Comparison of ENCODE assay signal across 26 cellular contexts in the genomic region with DNA sequence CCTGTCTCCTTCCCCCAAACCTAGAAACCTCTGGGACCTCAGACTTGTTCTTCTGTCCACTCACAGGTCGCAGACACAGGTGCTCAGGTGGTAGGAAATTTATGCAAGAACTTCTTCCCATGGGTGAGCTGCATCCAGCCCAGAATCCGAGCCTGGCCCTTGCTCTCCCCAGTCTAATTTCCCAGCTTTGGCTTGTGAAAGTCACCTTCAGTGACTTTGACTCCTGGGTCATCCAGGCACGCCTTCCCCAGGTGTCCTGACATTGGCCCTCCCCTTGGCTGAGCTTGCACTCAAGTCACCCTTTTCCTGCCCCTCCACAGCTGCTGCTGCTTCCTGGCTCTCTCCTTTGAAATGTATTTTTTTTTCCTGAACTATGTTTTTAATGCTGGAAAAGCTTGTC. TPM values are rescaled to one million over a fixed set of nuclear protein-coding genes. Genes with fewer than 3 reads are reported as not detected.
DNase-seq lines count a peak whose midpoint lies in the region; ATAC-seq, FAIRE-seq and TF ChIP-seq lines count a peak whose summit lies in the region.
"Had no signal": no experiment of that assay in that cellular context is flagged by ENCODE, and none has a peak within 500 bp of the region (broad histone marks: within the 10 kb centered on the region; RNA-seq: fewer than 3 reads in every experiment).

No MANE protein-coding gene starts in this region.

- no peak for TF ChIP-seq POLR2A in H1 (IDR thresholded peaks at IDR 0.05; ENCODE audit: control extremely low read depth in 1 of 2, low read depth in 2 of 2, low read length in 2 of 2)

- TF ChIP-seq EP300 in H1 (IDR thresholded peaks at IDR 0.05; ENCODE audit: borderline replicate concordance in 1 of 2, low read depth in 2 of 2, low read length in 2 of 2), result no peak

- H2AK5ac ChIP-seq in H9 (ENCODE audit: insufficient read length, low read length) (no peak overlapping the region), H1 (ENCODE audit: low read depth, low read length) (no peak overlapping the region)

- TF ChIP-seq RAD21 in H1 (IDR thresholded peaks at IDR 0.05 in 1 of 2, conservative IDR thresholded peaks at IDR 0.05 in 1 of 2; ENCODE audit: low read depth in 2 of 2, low read length in 2 of 2), result no peak

- H3K18ac ChIP-seq in H9 (ENCODE audit: insufficient read length, low read depth, low read length) (no peak overlapping the region), H1 (ENCODE audit: extremely low read depth, low read length) (no peak overlapping the region; the same call in 1 of the 2 replicates)

- no peak overlapping the region for H3K14ac ChIP-seq in H9 (ENCODE audit: insufficient read depth, low read length)
- H3K14ac ChIP-seq in H1 (ENCODE audit: insufficient read length), result no peak overlapping the region

- no peak for FAIRE-seq in H1 (lab: Jason Lieb, UNC)
- FAIRE-seq: endothelial cell of umbilical vein, G401.6, HepG2, pancreas had no signal

- H3K4me3 ChIP-seq in H1 (ENCODE audit: extremely low read depth in 1 of 4, insufficient read depth in 2 of 4, low read depth in 3 of 4, low read length in 4 of 4), result no peak overlapping the region
- H3K4me3 ChIP-seq in psoas muscle, result peak overlapping the region; percentile 27
- H3K4me3 ChIP-seq: adrenal gland, body of pancreas, pancreas, right atrium auricular region, smooth muscle cell had no signal

- H3K79me1 ChIP-seq in H9 (ENCODE audit: insufficient read depth, low read depth, low read length, poor library complexity, severe bottlenecking) (no peaks in the 10 kb centered on the region), H1 (ENCODE audit: low read depth, low read length) (peaks cover 3% of the 10 kb centered on the region)

- H3K56ac ChIP-seq in H9 (ENCODE audit: insufficient read length, low read depth, low read length), result no peak overlapping the region
- no peak overlapping the region for H3K56ac ChIP-seq in H1 (replicated peaks; ENCODE audit: insufficient read length, low read depth, low read length)

- H3K4ac ChIP-seq in H9 (ENCODE audit: low read depth, low read length) (no peak overlapping the region), H1 (replicated peaks; ENCODE audit: insufficient read length, low read depth, low read length) (no peak overlapping the region)

- H2BK5ac ChIP-seq in H9 (ENCODE audit: insufficient read length, low read length) (no peak overlapping the region), H1 (ENCODE audit: low read depth, low read length) (no peak overlapping the region)

- H3K23ac ChIP-seq in H9 (ENCODE audit: insufficient read length, low read depth, low read length), result no peak overlapping the region
- H3K23ac ChIP-seq in H1 (ENCODE audit: insufficient read length), result no peak overlapping the region

- H4K5ac ChIP-seq in H9 (ENCODE audit: insufficient read length, low read depth, low read length) (no peak overlapping the region), H1 (ENCODE audit: insufficient read length, low read depth, low read length) (no peak overlapping the region)

- H3K9me3 Mint-ChIP-seq in H9, result no peaks in the 10 kb centered on the region
- H3K9me3 Mint-ChIP-seq: activated CD4-positive, alpha-beta memory T cell treated with anti-CD3 and anti-CD28 coated beads for 36 hours; activated naive CD4-positive, alpha-beta T cell treated with anti-CD3 and anti-CD28 coated beads, Interleukin-2, amount 10 ng/mL, durations not matched to agents 7 days and 5 days; nephron; stimulated activated naive CD8-positive, alpha-beta T cell treated with anti-CD3 and anti-CD28 coated beads, Interleukin-15, Interleukin-2, amounts not matched to agents 100 ng/mL and 50 ng/mL, for 24 hours had no signal

- CTCF ChIA-PET in H1 (lab: Charles Lee; ENCODE audit: partially characterized antibody), result interaction anchor here (0.7 to 4.6 kb wide), 14 partner anchors 10 to 189 kb away, joined by 3 to 25 read pairs (median 4); a partner anchor contains a TSS

- H3K9me3 ChIP-seq in H9 (ENCODE audit: control insufficient read depth, low read depth, low read length), result no peaks in the 10 kb centered on the region
- H3K9me3 ChIP-seq in H1 (ENCODE audit: insufficient read depth in 2 of 2, low read depth in 1 of 2, low read length in 1 of 2), result no peaks in the 10 kb centered on the region
- no peaks in the 10 kb centered on the region for H3K9me3 ChIP-seq in psoas muscle
- H3K9me3 ChIP-seq: adrenal gland, body of pancreas, pancreas, right atrium auricular region had no signal

- H3K79me2 ChIP-seq in H9 (ENCODE audit: insufficient read depth, low read length), result no peaks in the 10 kb centered on the region
- H3K79me2 ChIP-seq in H1 (ENCODE audit: control insufficient read depth in 1 of 2, insufficient read depth in 2 of 2, low read length in 2 of 2), result 0 out of 4 replicates have a peak, but pooled peaks cover 0 to 4% of the 10 kb centered on the region in 2 experiments

- H3K27ac ChIP-seq in H9 (ENCODE audit: insufficient read length, low read depth, low read length) (no peak overlapping the region), H1 (ENCODE audit: low read depth, low read length) (no peak overlapping the region), psoas muscle (no peak overlapping the region), foreskin keratinocyte (no peak overlapping the region)
- H3K27ac ChIP-seq: body of pancreas, pancreas, right atrium auricular region had no signal

- H3K27me3 Mint-ChIP-seq in H9 (ENCODE audit: low read depth), result no peaks in the 10 kb centered on the region
- H3K27me3 Mint-ChIP-seq: activated CD4-positive, alpha-beta memory T cell treated with anti-CD3 and anti-CD28 coated beads for 36 hours; activated naive CD4-positive, alpha-beta T cell treated with anti-CD3 and anti-CD28 coated beads, Interleukin-2, amount 10 ng/mL, durations not matched to agents 7 days and 5 days; stimulated activated naive CD8-positive, alpha-beta T cell treated with anti-CD3 and anti-CD28 coated beads, Interleukin-15, Interleukin-2, amounts not matched to agents 100 ng/mL and 50 ng/mL, for 24 hours had no signal

- no peaks in the 10 kb centered on the region for H3K23me2 ChIP-seq in H9 (ENCODE audit: insufficient read length, low read depth, low read length, poor library complexity, severe bottlenecking)
- no peaks in the 10 kb centered on the region for H3K23me2 ChIP-seq in H1 (ENCODE audit: low read depth, low read length)

- no peak overlapping the region for H2BK12ac ChIP-seq in H9 (ENCODE audit: insufficient read length, low read depth, low read length)
- H2BK12ac ChIP-seq in H1 (ENCODE audit: low read depth, low read length), result no peak overlapping the region

- no CpG with 5 or more reads among the region's 3 CpGs for WGBS in H9 (ENCODE audit: extremely low coverage, insufficient read length, low lambda C conversion rate)
- 81% methylated on average over 3 of the region's 3 CpGs; no CpG with 5 or more reads in 1 of the 2 experiments for WGBS in H1 (ENCODE audit: extremely low coverage in 1 of 2, insufficient coverage in 1 of 2, insufficient read length in 1 of 2, insufficient replicate concordance in 2 of 2, low coverage in 1 of 2, low lambda C conversion rate in 2 of 2, missing lambda C conversion rate in 1 of 2), 2 experiments
- 61 to 73% (median 64%) methylated on average over 3 of the region's 3 CpGs for WGBS in psoas muscle, 3 donors

- no peak overlapping the region for H4K91ac ChIP-seq in H9 (ENCODE audit: insufficient read length, low read depth, low read length)
- no peak overlapping the region for H4K91ac ChIP-seq in H1 (replicated peaks; ENCODE audit: insufficient read length, low read length)

- H2BK20ac ChIP-seq in H9 (ENCODE audit: low read depth, low read length, poor library complexity, severe bottlenecking) (no peak overlapping the region), H1 (ENCODE audit: low read length) (no peak overlapping the region)

- H3K27ac Mint-ChIP-seq in H9, result peak overlapping the region in 2 of 3 experiments; percentile 21 to 60; a peak in 2 of 7 replicates
- H3K27ac Mint-ChIP-seq: activated CD4-positive, alpha-beta memory T cell treated with anti-CD3 and anti-CD28 coated beads for 36 hours; activated naive CD4-positive, alpha-beta T cell treated with anti-CD3 and anti-CD28 coated beads, Interleukin-2, amount 10 ng/mL, durations not matched to agents 7 days and 5 days; stimulated activated naive CD8-positive, alpha-beta T cell treated with anti-CD3 and anti-CD28 coated beads, Interleukin-15, Interleukin-2, amounts not matched to agents 100 ng/mL and 50 ng/mL, for 24 hours had no signal

- peaks cover 6 to 10% of the 10 kb centered on the region in 2 experiments for H3K4me1 Mint-ChIP-seq in H9

- H3K27me3 ChIP-seq in H9 (ENCODE audit: insufficient read depth, low read length), result no peaks in the 10 kb centered on the region
- no peaks in the 10 kb centered on the region for H3K27me3 ChIP-seq in H1 (replicated peaks in 1 of 4; ENCODE audit: control insufficient read depth in 3 of 4, extremely low read depth in 1 of 4, insufficient read depth in 3 of 4, low read length in 3 of 4)
- no peaks in the 10 kb centered on the region for H3K27me3 ChIP-seq in psoas muscle (ENCODE audit: insufficient read depth in 3 of 3, low read length in 2 of 3)
- no peaks in the 10 kb centered on the region for H3K27me3 ChIP-seq in foreskin keratinocyte
- H3K27me3 ChIP-seq: adrenal gland, body of pancreas, pancreas, right atrium auricular region had no signal

- no peak overlapping the region for H3K4me2 ChIP-seq in H9 (ENCODE audit: insufficient read depth, insufficient read length, low read length)
- peak overlapping the region; percentile 14 to 57; a peak in 3 of 4 replicates for H3K4me2 ChIP-seq in H1 (ENCODE audit: insufficient read depth in 1 of 2, low read depth in 2 of 2, low read length in 2 of 2)
- H3K4me2 ChIP-seq: smooth muscle cell had no signal

- H3K4me1 ChIP-seq in H9 (ENCODE audit: insufficient read depth, low read length) (no peaks in the 10 kb centered on the region), H1 (replicated peaks in 1 of 4; ENCODE audit: control insufficient read depth in 3 of 4, insufficient read depth in 4 of 4, low read length in 3 of 4) (peaks cover 0 to 5% (median 4%) of the 10 kb centered on the region in 4 experiments; a peak in 3 of 7 replicates), psoas muscle (peaks cover 67% of the 10 kb centered on the region), foreskin keratinocyte (no peaks in the 10 kb centered on the region)

- peaks cover 0 to 23% (median 18%) of the 10 kb centered on the region in 3 experiments; a peak in 5 of 7 replicates for H3K36me3 Mint-ChIP-seq in H9 (ENCODE audit: insufficient read depth in 1 of 3, low read depth in 3 of 3)

- H2AFZ ChIP-seq in H9 (ENCODE audit: low read length) (no peak overlapping the region), H1 (ENCODE audit: low read length) (no peak overlapping the region)

- H3K36me3 ChIP-seq in H1 (ENCODE audit: control insufficient read depth in 2 of 4, insufficient read depth in 4 of 4, low read length in 3 of 4) (peaks cover 3 to 10% (median 6%) of the 10 kb centered on the region in 4 experiments; a peak in 4 of 8 replicates), psoas muscle (ENCODE audit: insufficient read depth in 1 of 2, low read depth in 1 of 2) (peaks cover 0 to 57% of the 10 kb centered on the region in 2 donors)

- H3K9ac ChIP-seq in H9 (ENCODE audit: extremely low read depth, insufficient read length, low read length) (no peak overlapping the region), H1 (replicated peaks in 1 of 4; ENCODE audit: extremely low read depth in 1 of 4, low read depth in 3 of 4, low read length in 3 of 4) (no peak overlapping the region)

- H2BK120ac ChIP-seq in H9 (ENCODE audit: low read depth, low read length, poor library complexity, severe bottlenecking), result no peak overlapping the region
- H2BK120ac ChIP-seq in H1 (replicated peaks; ENCODE audit: low read depth, low read length), result no peak overlapping the region

- H4K20me1 ChIP-seq in H9 (ENCODE audit: control insufficient read depth, insufficient read depth, insufficient read length) (no peaks in the 10 kb centered on the region), H1 (replicated peaks in 1 of 2; ENCODE audit: control insufficient read depth in 1 of 2, insufficient read depth in 2 of 2, low read length in 2 of 2) (peaks cover 0 to 10% of the 10 kb centered on the region in 2 experiments)

- no peak overlapping the region for H2BK15ac ChIP-seq in H9 (ENCODE audit: low read depth, low read length)
- H2BK15ac ChIP-seq in H1 (ENCODE audit: low read length), result no peak overlapping the region

- TF ChIP-seq CTCF in H9 (conservative IDR thresholded peaks at IDR 0.05) (no peak), H1 (IDR thresholded peaks at IDR 0.05; ENCODE audit: control extremely low read depth in 1 of 3, insufficient read depth in 1 of 3, low read depth in 1 of 3, low read length in 3 of 3) (no peak), psoas muscle (IDR thresholded peaks at IDR 0.05) (no peak), foreskin keratinocyte (conservative IDR thresholded peaks at IDR 0.05) (no peak)

- no peak overlapping the region for H4K8ac ChIP-seq in H9 (replicated peaks; ENCODE audit: insufficient read length, low read depth, low read length)
- no peak overlapping the region for H4K8ac ChIP-seq in H1 (ENCODE audit: extremely low read depth, insufficient read depth, low read length)

- ATAC-seq in psoas muscle (no peak), foreskin keratinocyte (no peak), HG03520 (IDR thresholded peaks at IDR 0.05; ENCODE audit: unreplicated experiment) (no peak)
- ATAC-seq: activated CD4-positive, CD25-positive, alpha-beta regulatory T cell treated with anti-CD3 and anti-CD28 coated beads, Interleukin-2, amount 50 U/mL, for 24 hours; body of pancreas; HepG2; Panc1 had no signal

- no peak for DNase-seq in H9
- peak; percentile 36 for DNase-seq in NCI-H2227 treated with DMSO at 0.1 percent for 48 hours (lab: John Stamatoyannopoulos, UW)
- DNase-seq in H1 (ENCODE audit: low read depth in 1 of 2, low spot score in 2 of 2), result no peak
- no peak for DNase-seq in psoas muscle
- DNase-seq in activated CD4-positive, alpha-beta T cell treated with anti-CD3 and anti-CD28 coated beads for 1 hour, result no peak
- DNase-seq in foreskin keratinocyte, result no peak
- DNase-seq: activated CD4-positive, alpha-beta memory T cell treated with anti-CD3 and anti-CD28 coated beads for 36 hours; activated naive CD4-positive, alpha-beta T cell treated with anti-CD3 and anti-CD28 coated beads, Interleukin-2, amount 10 ng/mL, durations not matched to agents 7 days and 5 days; DMS153; NCI-H146; NCI-H526 treated with DMSO at 0.1 percent for 48 hours; SHP77; T-helper 2 cell had no signal

- no peak overlapping the region for H3K4me3 Mint-ChIP-seq in H9
- H3K4me3 Mint-ChIP-seq: activated CD4-positive, alpha-beta memory T cell treated with anti-CD3 and anti-CD28 coated beads for 36 hours; activated naive CD4-positive, alpha-beta T cell treated with anti-CD3 and anti-CD28 coated beads, Interleukin-2, amount 10 ng/mL, durations not matched to agents 7 days and 5 days; nephron; stimulated activated naive CD8-positive, alpha-beta T cell treated with anti-CD3 and anti-CD28 coated beads, Interleukin-15, Interleukin-2, amounts not matched to agents 100 ng/mL and 50 ng/mL, for 24 hours had no signal

- no peak overlapping the region for H3T11ph ChIP-seq in H9 (ENCODE audit: low read length)

- POLR2A ChIA-PET in H1 (lab: Charles Lee; ENCODE audit: partially characterized antibody), result interaction anchor here (0.9 to 2.1 kb wide), 7 partner anchors 10 to 190 kb away, joined by 3 to 10 read pairs (median 4); a partner anchor contains a TSS

- intact Hi-C loops in psoas muscle (cut with DNase I), result no loop called here

RNA-seq across cellular contexts. Expression of a gene that starts 6.6 kb away (rescaled TPM):
- total RNA-seq in H9 (2021) (22.0 and 24.5 TPM in 2 replicates), psoas muscle (100 to 1,000 TPM in 3 of 4 donors, 10 to 100 TPM in 1; 92.4 to 140 (median 108) TPM), foreskin keratinocyte (30.1 and 32.9 TPM in 2 replicates)
- total RNA-seq in H1 (2021; fragmentation: NEBNext Ultra II Directional; extraction: Animal tissue kit (Norgen Biotek cat#: 25700)), result 20.7 and 23.0 TPM in 2 replicates
- polyA plus RNA-seq in H1 (2011; rRNA removed) (27.0 and 29.4 TPM in 2 replicates), psoas muscle (10 to 100 TPM; 26.8 to 93.0 (median 41.5) TPM), foreskin keratinocyte (23.6 and 25.9 TPM in 2 replicates)
- 21.9 TPM for polyA plus RNA-seq in H1 (2011; cell fraction: cytosol; rRNA removed)
- 39.3 TPM for polyA plus RNA-seq in H1 (2011; cell fraction: nucleus; rRNA removed)
- 17.0 to 24.3 TPM (median 21.8 TPM) in 4 replicates for polyA plus RNA-seq in H1 (2012, experiment 1 of 2)
- 28.0 TPM for polyA plus RNA-seq in H1 (2012, experiment 2 of 2)
- 10.8 TPM for polyA plus RNA-seq in H1 (2013, experiment 1 of 2)
- polyA plus RNA-seq in H1 (2013, experiment 2 of 2), result 10.3 TPM
- 47.8 and 49.9 TPM in 2 replicates for polyA minus RNA-seq in H1 (2011; rRNA and poly(A)+ RNA removed)
- polyA minus RNA-seq in H1 (2011; cell fraction: cytosol; rRNA and poly(A)+ RNA removed), result 19.0 TPM
- polyA minus RNA-seq in H1 (2011; cell fraction: nucleus; rRNA and poly(A)+ RNA removed), result 22.4 TPM

RNA-seq across cellular contexts. Expression of a gene that starts 16.4 kb away (rescaled TPM):
- total RNA-seq in H9 (2021) (74.4 and 79.6 TPM in 2 replicates), psoas muscle (10 to 100 TPM; 37.8 to 62.9 (median 44.3) TPM), foreskin keratinocyte (28.5 and 33.3 TPM in 2 replicates)
- 64.9 and 65.3 TPM in 2 replicates for total RNA-seq in H1 (2021; fragmentation: NEBNext Ultra II Directional; extraction: Animal tissue kit (Norgen Biotek cat#: 25700))
- polyA plus RNA-seq in H1 (2011; rRNA removed) (92.1 and 163 TPM in 2 replicates), psoas muscle (100 to 1,000 TPM in 1 of 3 donors, 10 to 100 TPM in 2; 53.7 to 123 (median 87.6) TPM), foreskin keratinocyte (27.1 and 34.1 TPM in 2 replicates)
- polyA plus RNA-seq in H1 (2011; cell fraction: cytosol; rRNA removed), result 86.7 TPM
- 239 TPM for polyA plus RNA-seq in H1 (2011; cell fraction: nucleus; rRNA removed)
- 43.5 to 63.1 TPM (median 52.3 TPM) in 4 replicates for polyA plus RNA-seq in H1 (2012, experiment 1 of 2)
- polyA plus RNA-seq in H1 (2012, experiment 2 of 2), result 81.4 TPM
- 39.0 TPM for polyA plus RNA-seq in H1 (2013, experiment 1 of 2)
- 35.0 TPM for polyA plus RNA-seq in H1 (2013, experiment 2 of 2)
- 74.9 and 79.0 TPM in 2 replicates for polyA minus RNA-seq in H1 (2011; rRNA and poly(A)+ RNA removed)
- 53.3 TPM for polyA minus RNA-seq in H1 (2011; cell fraction: cytosol; rRNA and poly(A)+ RNA removed)
- 78.0 TPM for polyA minus RNA-seq in H1 (2011; cell fraction: nucleus; rRNA and poly(A)+ RNA removed)

RNA-seq across cellular contexts. Expression of a gene that starts 19.8 kb away (rescaled TPM):
- total RNA-seq in H9 (2021) (10.6 and 11.6 TPM in 2 replicates), psoas muscle (under 1 TPM in 3 of 4 donors, not detected in 1; 0.42 to 0.79 (median 0.71) TPM), foreskin keratinocyte (133 and 138 TPM in 2 replicates)
- 22.7 and 23.3 TPM in 2 replicates for total RNA-seq in H1 (2021; fragmentation: NEBNext Ultra II Directional; extraction: Animal tissue kit (Norgen Biotek cat#: 25700))
- polyA plus RNA-seq in H1 (2011; rRNA removed) (13.5 and 17.4 TPM in 2 replicates), psoas muscle (under 1 TPM; 0.05 to 0.44 (median 0.06) TPM), foreskin keratinocyte (170 and 172 TPM in 2 replicates)
- polyA plus RNA-seq in H1 (2011; cell fraction: cytosol; rRNA removed), result 17.3 TPM
- 51.9 TPM for polyA plus RNA-seq in H1 (2011; cell fraction: nucleus; rRNA removed)
- polyA plus RNA-seq in H1 (2012, experiment 1 of 2), result 9.2 to 17.1 TPM (median 15.6 TPM) in 4 replicates
- 7.0 TPM for polyA plus RNA-seq in H1 (2012, experiment 2 of 2)
- polyA plus RNA-seq in H1 (2013, experiment 1 of 2), result 19.3 TPM
- 19.6 TPM for polyA plus RNA-seq in H1 (2013, experiment 2 of 2)
- 2.1 and 5.6 TPM in 2 replicates for polyA minus RNA-seq in H1 (2011; rRNA and poly(A)+ RNA removed)
- polyA minus RNA-seq in H1 (2011; cell fraction: cytosol; rRNA and poly(A)+ RNA removed), result 13.7 TPM
- polyA minus RNA-seq in H1 (2011; cell fraction: nucleus; rRNA and poly(A)+ RNA removed), result 21.4 TPM
- total RNA-seq: activated CD4-positive, alpha-beta memory T cell treated with anti-CD3 and anti-CD28 coated beads for 36 hours had no signal

RNA-seq across cellular contexts. Expression of a gene that starts 21.4 kb away (rescaled TPM):
- total RNA-seq in H9 (2021) (127 and 131 TPM in 2 replicates), psoas muscle (100 to 1,000 TPM in 3 of 4 donors, 10 to 100 TPM in 1; 87.9 to 133 (median 106) TPM), foreskin keratinocyte (170 and 176 TPM in 2 replicates)
- total RNA-seq in H1 (2021; fragmentation: NEBNext Ultra II Directional; extraction: Animal tissue kit (Norgen Biotek cat#: 25700)), result 105 and 106 TPM in 2 replicates
- polyA plus RNA-seq in H1 (2011; rRNA removed) (302 and 308 TPM in 2 replicates), psoas muscle (100 to 1,000 TPM; 159 to 260 (median 236) TPM), foreskin keratinocyte (207 and 211 TPM in 2 replicates)
- 184 TPM for polyA plus RNA-seq in H1 (2011; cell fraction: cytosol; rRNA removed)
- 229 TPM for polyA plus RNA-seq in H1 (2011; cell fraction: nucleus; rRNA removed)
- 67.6 to 121 TPM (median 110 TPM) in 4 replicates for polyA plus RNA-seq in H1 (2012, experiment 1 of 2)
- polyA plus RNA-seq in H1 (2012, experiment 2 of 2), result 213 TPM
- polyA plus RNA-seq in H1 (2013, experiment 1 of 2), result 82.5 TPM
- polyA plus RNA-seq in H1 (2013, experiment 2 of 2), result 103 TPM
- 81.0 and 107 TPM in 2 replicates for polyA minus RNA-seq in H1 (2011; rRNA and poly(A)+ RNA removed)
- 56.4 TPM for polyA minus RNA-seq in H1 (2011; cell fraction: cytosol; rRNA and poly(A)+ RNA removed)
- polyA minus RNA-seq in H1 (2011; cell fraction: nucleus; rRNA and poly(A)+ RNA removed), result 57.2 TPM

RNA-seq across cellular contexts. Expression of a gene that starts 25.6 kb away (rescaled TPM):
- total RNA-seq in H9 (2021) (70.9 and 74.0 TPM in 2 replicates), psoas muscle (10 to 100 TPM; 33.5 to 54.9 (median 50.7) TPM), foreskin keratinocyte (90.6 and 99.1 TPM in 2 replicates)
- total RNA-seq in H1 (2021; fragmentation: NEBNext Ultra II Directional; extraction: Animal tissue kit (Norgen Biotek cat#: 25700)), result 56.5 and 60.6 TPM in 2 replicates
- polyA plus RNA-seq in H1 (2011; rRNA removed) (121 and 152 TPM in 2 replicates), psoas muscle (10 to 100 TPM; 57.1 to 81.0 (median 60.2) TPM), foreskin keratinocyte (93.3 and 101 TPM in 2 replicates)
- 73.9 TPM for polyA plus RNA-seq in H1 (2011; cell fraction: cytosol; rRNA removed)
- polyA plus RNA-seq in H1 (2011; cell fraction: nucleus; rRNA removed), result 116 TPM
- polyA plus RNA-seq in H1 (2012, experiment 1 of 2), result 39.4 to 75.9 TPM (median 64.3 TPM) in 4 replicates
- polyA plus RNA-seq in H1 (2012, experiment 2 of 2), result 69.9 TPM
- polyA plus RNA-seq in H1 (2013, experiment 1 of 2), result 41.5 TPM
- 41.4 TPM for polyA plus RNA-seq in H1 (2013, experiment 2 of 2)
- 37.6 and 38.8 TPM in 2 replicates for polyA minus RNA-seq in H1 (2011; rRNA and poly(A)+ RNA removed)
- 44.5 TPM for polyA minus RNA-seq in H1 (2011; cell fraction: cytosol; rRNA and poly(A)+ RNA removed)
- polyA minus RNA-seq in H1 (2011; cell fraction: nucleus; rRNA and poly(A)+ RNA removed), result 39.0 TPM
